Comparison of ENCODE assay signal across 14 cellular contexts in the genomic region with DNA sequence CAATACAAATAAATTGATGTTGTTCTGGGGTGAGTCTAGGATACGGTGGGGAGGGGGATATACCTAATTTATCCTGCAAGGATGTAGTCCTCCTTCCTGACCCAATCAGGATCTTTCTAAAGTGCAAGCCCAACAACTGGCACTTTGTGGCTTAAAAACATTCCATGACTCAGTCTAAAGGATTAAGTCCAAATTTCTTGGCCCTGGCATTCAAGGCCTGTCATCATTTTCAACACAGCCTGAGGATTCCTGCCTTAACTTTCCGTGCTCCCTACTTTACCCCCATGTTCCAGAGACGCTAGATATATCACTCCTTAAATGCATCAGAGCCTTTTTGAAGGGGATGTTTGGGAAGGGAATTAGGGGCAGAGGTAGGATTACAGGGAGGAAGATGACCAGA. TPM values are rescaled to one million over a fixed set of nuclear protein-coding genes. Genes with fewer than 3 reads are reported as not detected.
DNase-seq lines count a peak whose midpoint lies in the region; ATAC-seq, FAIRE-seq and TF ChIP-seq lines count a peak whose summit lies in the region.
"Had no signal": no experiment of that assay in that cellular context is flagged by ENCODE, and none has a peak within 500 bp of the region (broad histone marks: within the 10 kb centered on the region; RNA-seq: fewer than 3 reads in every experiment).

No MANE protein-coding gene starts in this region.

- no peaks in the 10 kb centered on the region for H3K36me3 Mint-ChIP-seq in activated CD8-positive, alpha-beta T cell treated with anti-CD3 and anti-CD28 coated beads, Interleukin-2, amount 10 ng/mL, durations not matched to agents 7 days and 5 days (ENCODE audit: low read depth)
- no peaks in the 10 kb centered on the region for H3K36me3 Mint-ChIP-seq in activated CD8-positive, alpha-beta T cell treated with anti-CD3 and anti-CD28 coated beads for 36 hours (ENCODE audit: low read depth)
- peaks cover 4% of the 10 kb centered on the region for H3K36me3 Mint-ChIP-seq in activated B cell treated with CpG ODN at 0.5 μM for 24 hours (ENCODE audit: low read depth)
- H3K36me3 Mint-ChIP-seq in stimulated activated effector memory CD8-positive, alpha-beta T cell treated with anti-CD3 and anti-CD28 coated beads, Interleukin-12 subunit alpha, Interleukin-12 subunit beta, amount 100 ng/mL, for 72 hours = no peaks in the 10 kb centered on the region

- H3K27ac Mint-ChIP-seq in activated CD8-positive, alpha-beta T cell treated with anti-CD3 and anti-CD28 coated beads, Interleukin-2, amount 10 ng/mL, durations not matched to agents 7 days and 5 days = no peak overlapping the region
- no peak overlapping the region for H3K27ac Mint-ChIP-seq in activated CD8-positive, alpha-beta T cell treated with anti-CD3 and anti-CD28 coated beads for 36 hours
- no peak overlapping the region for H3K27ac Mint-ChIP-seq in activated B cell treated with CpG ODN at 0.5 μM for 24 hours
- H3K27ac Mint-ChIP-seq in stimulated activated effector memory CD8-positive, alpha-beta T cell treated with anti-CD3 and anti-CD28 coated beads, Interleukin-12 subunit alpha, Interleukin-12 subunit beta, amount 100 ng/mL, for 72 hours = no peak overlapping the region

- no peaks in the 10 kb centered on the region for H3K9me3 Mint-ChIP-seq in activated CD8-positive, alpha-beta T cell treated with anti-CD3 and anti-CD28 coated beads, Interleukin-2, amount 10 ng/mL, durations not matched to agents 7 days and 5 days (ENCODE audit: insufficient read depth)
- H3K9me3 Mint-ChIP-seq in activated CD8-positive, alpha-beta T cell treated with anti-CD3 and anti-CD28 coated beads for 36 hours = no peaks in the 10 kb centered on the region
- H3K9me3 Mint-ChIP-seq in activated B cell treated with CpG ODN at 0.5 μM for 24 hours = no peaks in the 10 kb centered on the region
- no peaks in the 10 kb centered on the region for H3K9me3 Mint-ChIP-seq in stimulated activated effector memory CD8-positive, alpha-beta T cell treated with anti-CD3 and anti-CD28 coated beads, Interleukin-12 subunit alpha, Interleukin-12 subunit beta, amount 100 ng/mL, for 72 hours

- no peaks in the 10 kb centered on the region for H3K9me3 ChIP-seq in kidney (ENCODE audit: control insufficient read depth in 1 of 2, low read length in 2 of 2)

- no peak for DNase-seq in activated CD8-positive, alpha-beta T cell treated with anti-CD3 and anti-CD28 coated beads, Interleukin-2, amount 10 ng/mL, durations not matched to agents 7 days and 5 days
- no peak for DNase-seq in activated CD8-positive, alpha-beta T cell treated with anti-CD3 and anti-CD28 coated beads for 36 hours
- DNase-seq in activated B cell treated with CpG ODN at 0.5 μM for 24 hours (no peak), fibroblast of pulmonary artery (ENCODE audit: low read depth) (peak; percentile 39), kidney (no peak), GM19239 (ENCODE audit: insufficient read length, low spot score) (no peak)
- no peak for DNase-seq in stimulated activated effector memory CD8-positive, alpha-beta T cell treated with anti-CD3 and anti-CD28 coated beads, Interleukin-12 subunit alpha, Interleukin-12 subunit beta, amount 100 ng/mL, for 72 hours (ENCODE audit: low spot score in 2 of 2)
- DNase-seq: effector CD8-positive, alpha-beta T cell; GDM1; GOT3; KBM-7; NCI-H2081 treated with DMSO at 0.1 percent for 48 hours had no signal

- no peak for TF ChIP-seq CTCF in activated CD8-positive, alpha-beta T cell treated with anti-CD3 and anti-CD28 coated beads for 36 hours (IDR thresholded peaks at IDR 0.05)
- TF ChIP-seq CTCF in activated B cell treated with CpG ODN at 0.5 μM for 24 hours (IDR thresholded peaks at IDR 0.05) = no peak
- TF ChIP-seq CTCF in fibroblast of pulmonary artery (IDR thresholded peaks at IDR 0.05; ENCODE audit: low read length, missing control alignments) = no peak
- no peak for TF ChIP-seq CTCF in kidney (IDR thresholded peaks at IDR 0.05; ENCODE audit: borderline replicate concordance, extremely low read depth, insufficient read depth)

- peaks cover 27% of the 10 kb centered on the region for H3K4me1 Mint-ChIP-seq in activated CD8-positive, alpha-beta T cell treated with anti-CD3 and anti-CD28 coated beads, Interleukin-2, amount 10 ng/mL, durations not matched to agents 7 days and 5 days (ENCODE audit: low read depth)
- peaks cover 22% of the 10 kb centered on the region for H3K4me1 Mint-ChIP-seq in activated CD8-positive, alpha-beta T cell treated with anti-CD3 and anti-CD28 coated beads for 36 hours (ENCODE audit: low read depth)
- H3K4me1 Mint-ChIP-seq in activated B cell treated with CpG ODN at 0.5 μM for 24 hours = peaks cover 21% of the 10 kb centered on the region
- H3K4me1 Mint-ChIP-seq in stimulated activated effector memory CD8-positive, alpha-beta T cell treated with anti-CD3 and anti-CD28 coated beads, Interleukin-12 subunit alpha, Interleukin-12 subunit beta, amount 100 ng/mL, for 72 hours = peaks cover 46% of the 10 kb centered on the region

- no peak for ATAC-seq in activated CD8-positive, alpha-beta T cell treated with anti-CD3 and anti-CD28 coated beads, Interleukin-2, amount 10 ng/mL, durations not matched to agents 7 days and 5 days
- ATAC-seq in activated CD8-positive, alpha-beta T cell treated with anti-CD3 and anti-CD28 coated beads for 36 hours = no peak
- ATAC-seq in activated B cell treated with CpG ODN at 0.5 μM for 24 hours (ENCODE audit: low read depth) = no peak
- no peak for ATAC-seq in stimulated activated effector memory CD8-positive, alpha-beta T cell treated with anti-CD3 and anti-CD28 coated beads, Interleukin-12 subunit alpha, Interleukin-12 subunit beta, amount 100 ng/mL, for 72 hours
- no peak for ATAC-seq in esophagus mucosa

- no peak overlapping the region for H3K27ac ChIP-seq in kidney (ENCODE audit: low read depth in 2 of 2, low read length in 2 of 2)

- H3K4me3 Mint-ChIP-seq in activated CD8-positive, alpha-beta T cell treated with anti-CD3 and anti-CD28 coated beads, Interleukin-2, amount 10 ng/mL, durations not matched to agents 7 days and 5 days = peak overlapping the region; percentile 28
- no peak overlapping the region for H3K4me3 Mint-ChIP-seq in activated CD8-positive, alpha-beta T cell treated with anti-CD3 and anti-CD28 coated beads for 36 hours
- H3K4me3 Mint-ChIP-seq in activated B cell treated with CpG ODN at 0.5 μM for 24 hours = peak overlapping the region; percentile 42
- H3K4me3 Mint-ChIP-seq in stimulated activated effector memory CD8-positive, alpha-beta T cell treated with anti-CD3 and anti-CD28 coated beads, Interleukin-12 subunit alpha, Interleukin-12 subunit beta, amount 100 ng/mL, for 72 hours = peak overlapping the region; percentile 97

- POLR2A ChIA-PET in activated CD8-positive, alpha-beta T cell treated with anti-CD3 and anti-CD28 coated beads, Interleukin-2, amount 10 ng/mL, durations not matched to agents 7 days and 5 days (lab: Charles Lee) = no interaction called here
- POLR2A ChIA-PET in activated CD8-positive, alpha-beta T cell treated with anti-CD3 and anti-CD28 coated beads for 36 hours (lab: Charles Lee) = no interaction called here
- POLR2A ChIA-PET in activated B cell treated with CpG ODN at 0.5 μM for 24 hours (lab: Charles Lee) = no interaction called here

- CTCF ChIA-PET in activated CD8-positive, alpha-beta T cell treated with anti-CD3 and anti-CD28 coated beads, Interleukin-2, amount 10 ng/mL, durations not matched to agents 7 days and 5 days (lab: Charles Lee) = interaction anchor here (1.5 to 4.3 kb wide), 10 partner anchors 8 to 170 kb away, joined by 4 to 64 read pairs (median 17); partner anchors contain the start of genes CCDC107, HINT2, RMRP and SPAG8
- CTCF ChIA-PET in activated CD8-positive, alpha-beta T cell treated with anti-CD3 and anti-CD28 coated beads for 36 hours (lab: Charles Lee) = interaction anchor here (1.3 to 4.8 kb wide), 7 partner anchors 9 to 58 kb away, joined by 3 to 54 read pairs (median 9); partner anchors contain the start of gene SPAG8
- CTCF ChIA-PET in activated B cell treated with CpG ODN at 0.5 μM for 24 hours (lab: Charles Lee) = interaction anchor here (0.9 to 4.3 kb wide), 5 partner anchors 10 to 54 kb away, joined by 3 to 114 read pairs (median 28); partner anchors contain the start of genes HINT2 and SPAG8

- intact Hi-C loops in activated CD8-positive, alpha-beta T cell treated with anti-CD3 and anti-CD28 coated beads for 36 hours (cut with micrococcal nuclease) = loop anchor here (2.0 kb wide), 2 partner anchors 37 to 55 kb away; partner anchors contain the start of gene NPR2
- intact Hi-C loops in activated B cell treated with CpG ODN at 0.5 μM for 24 hours (cut with micrococcal nuclease) = loop anchor here (2.0 to 5.0 kb wide), 2 partner anchors 181 to 710 kb away; partner anchors contain the start of gene ATOSB
- intact Hi-C loops in kidney (cut with DNase I) = no loop called here

- no peak overlapping the region for H3K9ac ChIP-seq in kidney (ENCODE audit: low read length in 2 of 2)

- H3K4me3 ChIP-seq in fibroblast of pulmonary artery (replicated peaks; ENCODE audit: low read depth, low read length) (no peak overlapping the region), kidney (ENCODE audit: low read length in 2 of 2) (no peak overlapping the region)

- FAIRE-seq in kidney (lab: Jason Lieb, UNC) = no peak
- no peak for FAIRE-seq in GM19239 (lab: Jason Lieb, UNC)

- no peaks in the 10 kb centered on the region for H3K36me3 ChIP-seq in kidney (ENCODE audit: control insufficient read depth in 1 of 2, insufficient read depth in 2 of 2, low read length in 2 of 2)

- H3K27me3 Mint-ChIP-seq in activated CD8-positive, alpha-beta T cell treated with anti-CD3 and anti-CD28 coated beads, Interleukin-2, amount 10 ng/mL, durations not matched to agents 7 days and 5 days (ENCODE audit: low read depth) = peaks cover 8% of the 10 kb centered on the region
- H3K27me3 Mint-ChIP-seq in activated CD8-positive, alpha-beta T cell treated with anti-CD3 and anti-CD28 coated beads for 36 hours = no peaks in the 10 kb centered on the region
- no peaks in the 10 kb centered on the region for H3K27me3 Mint-ChIP-seq in activated B cell treated with CpG ODN at 0.5 μM for 24 hours

- peaks cover 11 to 17% of the 10 kb centered on the region in 2 donors for H3K4me1 ChIP-seq in kidney (ENCODE audit: control insufficient read depth in 1 of 2, insufficient read depth in 1 of 2, low read depth in 1 of 2, low read length in 2 of 2)

RNA-seq across cellular contexts. Expression of gene FAM221B, which starts 1.0 kb away (rescaled TPM):
- not detected for total RNA-seq in activated CD8-positive, alpha-beta T cell treated with anti-CD3 and anti-CD28 coated beads, Interleukin-2, amount 10 ng/mL, durations not matched to agents 7 days and 5 days
- total RNA-seq in activated CD8-positive, alpha-beta T cell treated with anti-CD3 and anti-CD28 coated beads for 36 hours = not detected
- total RNA-seq in activated B cell treated with CpG ODN at 0.5 μM for 24 hours = not detected in 2 replicates
- total RNA-seq in kidney = not detected
- polyA plus RNA-seq in kidney (ENCODE audit: insufficient read depth, low read depth, low replicate concordance) = not detected
- not detected for total RNA-seq in esophagus mucosa
- polyA plus RNA-seq: AG04450 had no signal

RNA-seq across cellular contexts. Expression of gene TMEM8B, which starts 1.5 kb away (rescaled TPM):
- total RNA-seq in activated CD8-positive, alpha-beta T cell treated with anti-CD3 and anti-CD28 coated beads, Interleukin-2, amount 10 ng/mL, durations not matched to agents 7 days and 5 days = 1 to 10 TPM; 1.6 to 2.3 TPM
- 1 to 10 TPM; 3.4 to 4.3 TPM for total RNA-seq in activated CD8-positive, alpha-beta T cell treated with anti-CD3 and anti-CD28 coated beads for 36 hours
- 5.0 and 8.0 TPM in 2 replicates for total RNA-seq in activated B cell treated with CpG ODN at 0.5 μM for 24 hours
- total RNA-seq in kidney = 18.3 TPM
- polyA plus RNA-seq in kidney (ENCODE audit: insufficient read depth, low read depth, low replicate concordance) = 17.6 TPM
- total RNA-seq in esophagus mucosa = 1.7 TPM

RNA-seq across cellular contexts. Expression of gene HINT2, which starts 12.6 kb away (rescaled TPM):
- 10 to 100 TPM; 74.7 to 76.8 TPM for total RNA-seq in activated CD8-positive, alpha-beta T cell treated with anti-CD3 and anti-CD28 coated beads, Interleukin-2, amount 10 ng/mL, durations not matched to agents 7 days and 5 days
- 10 to 100 TPM; 53.4 to 62.7 TPM for total RNA-seq in activated CD8-positive, alpha-beta T cell treated with anti-CD3 and anti-CD28 coated beads for 36 hours
- total RNA-seq in activated B cell treated with CpG ODN at 0.5 μM for 24 hours (27.9 and 34.0 TPM in 2 replicates), kidney (55.1 TPM), esophagus mucosa (30.2 TPM)
- polyA plus RNA-seq in kidney (ENCODE audit: insufficient read depth, low read depth, low replicate concordance) = 307 TPM

RNA-seq across cellular contexts. Expression of gene SPAG8, which starts 15.4 kb away (rescaled TPM):
- 1 to 10 TPM; 1.3 to 1.5 TPM for total RNA-seq in activated CD8-positive, alpha-beta T cell treated with anti-CD3 and anti-CD28 coated beads, Interleukin-2, amount 10 ng/mL, durations not matched to agents 7 days and 5 days
- 1 to 10 TPM in 1 of 2 experiments, under 1 TPM in 1; 0.63 to 1.1 TPM for total RNA-seq in activated CD8-positive, alpha-beta T cell treated with anti-CD3 and anti-CD28 coated beads for 36 hours
- total RNA-seq in activated B cell treated with CpG ODN at 0.5 μM for 24 hours = 1.8 and 4.0 TPM in 2 replicates
- total RNA-seq in kidney = 6.1 TPM
- 2.4 TPM for polyA plus RNA-seq in kidney (ENCODE audit: insufficient read depth, low read depth, low replicate concordance)
- 0.20 TPM for total RNA-seq in esophagus mucosa

RNA-seq across cellular contexts. Expression of gene NPR2, which starts 36.1 kb away (rescaled TPM):
- total RNA-seq in activated CD8-positive, alpha-beta T cell treated with anti-CD3 and anti-CD28 coated beads, Interleukin-2, amount 10 ng/mL, durations not matched to agents 7 days and 5 days = 10 to 100 TPM; 10.8 to 11.1 TPM
- total RNA-seq in activated CD8-positive, alpha-beta T cell treated with anti-CD3 and anti-CD28 coated beads for 36 hours = 1 to 10 TPM; 7.5 to 7.8 TPM
- total RNA-seq in activated B cell treated with CpG ODN at 0.5 μM for 24 hours (4.4 and 4.6 TPM in 2 replicates), kidney (17.0 TPM), esophagus mucosa (1.3 TPM)
- polyA plus RNA-seq in kidney (ENCODE audit: insufficient read depth, low read depth, low replicate concordance) = 11.4 TPM
